ENCODE assay signal across 9 cellular contexts in genomic region chr1:6041432-6042062, GRCh38. TPM values are rescaled to one million over a fixed set of nuclear protein-coding genes. Genes with fewer than 3 reads are reported as not detected.
DNase-seq lines count a peak whose midpoint lies in the region; TF ChIP-seq lines count a peak whose summit lies in the region.
"Had no signal": no experiment of that assay in that cellular context is flagged by ENCODE, and none has a peak within 500 bp of the region (broad histone marks: within the 10 kb centered on the region; RNA-seq: fewer than 3 reads in every experiment).

No MANE protein-coding gene starts in this region.

- no peak overlapping the region for H2BK5ac ChIP-seq in mesenchymal stem cell (ENCODE audit: low read depth, low read length, poor library complexity, severe bottlenecking)

- in situ Hi-C loops in GM23248 (cut with MboI): no loop called here

- no peak overlapping the region for H3K4ac ChIP-seq in mesenchymal stem cell (ENCODE audit: low read depth in 1 of 2, low read length in 2 of 2)

- H2AFZ ChIP-seq in GM23248: no peak overlapping the region
- no peak overlapping the region for H2AFZ ChIP-seq in mesenchymal stem cell (ENCODE audit: low read depth, low read length)

- H4K20me1 ChIP-seq in GM23248 (ENCODE audit: insufficient read depth): no peaks in the 10 kb centered on the region

- H3K4me2 ChIP-seq in GM23248 (ENCODE audit: unreplicated experiment) (no peak overlapping the region), mesenchymal stem cell (ENCODE audit: low read length, poor library complexity, severe bottlenecking) (no peak overlapping the region)

- peaks cover 19% of the 10 kb centered on the region for H3K36me3 Mint-ChIP-seq in activated CD4-positive, alpha-beta memory T cell treated with anti-CD3 and anti-CD28 coated beads for 36 hours

- POLR2A ChIA-PET in activated CD4-positive, alpha-beta memory T cell treated with anti-CD3 and anti-CD28 coated beads for 36 hours (lab: Charles Lee): no interaction called here

- H3K4me3 ChIP-seq in AG10803 (ENCODE audit: low read length) (no peak overlapping the region), GM23248 (no peak overlapping the region), left ventricle myocardium inferior (no peak overlapping the region), tibial nerve (no peak overlapping the region), mesenchymal stem cell (ENCODE audit: insufficient read depth in 1 of 2, low read depth in 1 of 2, low read length in 2 of 2) (no peak overlapping the region)
- H3K4me3 ChIP-seq: HAP-1 had no signal

- DNase-seq in AG10803 (ENCODE audit: low read depth): peak; percentile 6
- DNase-seq in GM23248: peak; percentile 65
- peak; percentile 42 for DNase-seq in activated CD4-positive, alpha-beta memory T cell treated with anti-CD3 and anti-CD28 coated beads for 36 hours
- no peak for DNase-seq in left ventricle myocardium inferior
- DNase-seq in tibial nerve (ENCODE audit: low spot score in 2 of 2): no peak
- no peak for DNase-seq in mesenchymal stem cell
- DNase-seq in cerebellar nuclear complex (lab: John Stamatoyannopoulos, UW): no peak
- no peak for DNase-seq in T1000 (lab: John Stamatoyannopoulos, UW)

- H3K9me3 Mint-ChIP-seq in activated CD4-positive, alpha-beta memory T cell treated with anti-CD3 and anti-CD28 coated beads for 36 hours: no peaks in the 10 kb centered on the region

- H3K4me1 ChIP-seq in GM23248 (ENCODE audit: insufficient read depth) (peaks cover 4% of the 10 kb centered on the region; the same call in 1 of the 2 replicates), left ventricle myocardium inferior (peaks cover 4% of the 10 kb centered on the region), tibial nerve (peaks cover 0 to 6% (median 0%) of the 10 kb centered on the region in 4 donors), mesenchymal stem cell (ENCODE audit: control insufficient read depth, insufficient read depth, low read depth, low read length) (peaks cover 7% of the 10 kb centered on the region)
- H3K4me1 ChIP-seq: HAP-1 had no signal

- H3F3A ChIP-seq in GM23248 (ENCODE audit: insufficient read depth): no peaks in the 10 kb centered on the region

- no peak overlapping the region for H2AK5ac ChIP-seq in mesenchymal stem cell (ENCODE audit: low read length, severe bottlenecking)

- 43 to 47% methylated on average over 20 of the region's 20 CpGs for WGBS in GM23248 (ENCODE audit: low coverage in 1 of 2, low lambda C conversion rate in 2 of 2, missing lambda C conversion rate in 2 of 2), 2 experiments
- WGBS in tibial nerve, 2 donors: 56% methylated on average over 17 to 20 of the region's 20 CpGs
- 49% methylated on average over 19 of the region's 20 CpGs for WGBS in mesenchymal stem cell

- H2BK15ac ChIP-seq in mesenchymal stem cell (ENCODE audit: low read depth, poor library complexity, severe bottlenecking): no peak overlapping the region

- no peak overlapping the region for H3K23ac ChIP-seq in mesenchymal stem cell (ENCODE audit: low read length in 2 of 2)

- TF ChIP-seq POLR2A in tibial nerve (IDR thresholded peaks at IDR 0.05): no peak

- no peak overlapping the region for H3K14ac ChIP-seq in mesenchymal stem cell (ENCODE audit: low read length in 2 of 2)

- H3K27me3 ChIP-seq in GM23248 (replicated peaks; ENCODE audit: insufficient read depth) (no peaks in the 10 kb centered on the region), left ventricle myocardium inferior (ENCODE audit: low read depth) (no peaks in the 10 kb centered on the region), tibial nerve (no peaks in the 10 kb centered on the region), mesenchymal stem cell (ENCODE audit: control insufficient read depth in 1 of 2, insufficient read depth in 1 of 2, low read length in 2 of 2) (peaks cover 18 to 30% of the 10 kb centered on the region in 2 experiments)

- peaks cover 18% of the 10 kb centered on the region for H3K4me1 Mint-ChIP-seq in activated CD4-positive, alpha-beta memory T cell treated with anti-CD3 and anti-CD28 coated beads for 36 hours (ENCODE audit: low read depth)

- H3K27ac ChIP-seq in GM23248 (no peak overlapping the region), left ventricle myocardium inferior (replicated peaks) (no peak overlapping the region), tibial nerve (no peak overlapping the region), mesenchymal stem cell (ENCODE audit: low read length, poor library complexity, severe bottlenecking) (no peak overlapping the region)

- CTCF ChIA-PET in activated CD4-positive, alpha-beta memory T cell treated with anti-CD3 and anti-CD28 coated beads for 36 hours (lab: Charles Lee): no interaction called here

- intact Hi-C loops in activated CD4-positive, alpha-beta memory T cell treated with anti-CD3 and anti-CD28 coated beads for 36 hours (cut with micrococcal nuclease): no loop called here
- intact Hi-C loops in left ventricle myocardium inferior (cut with micrococcal nuclease): no loop called here

- H3K9me3 ChIP-seq in GM23248 (ENCODE audit: low read depth) (no peaks in the 10 kb centered on the region), left ventricle myocardium inferior (replicated peaks) (no peaks in the 10 kb centered on the region), tibial nerve (no peaks in the 10 kb centered on the region), mesenchymal stem cell (ENCODE audit: control insufficient read depth, low read length) (no peaks in the 10 kb centered on the region)
- H3K9me3 ChIP-seq: HAP-1 had no signal

- TF ChIP-seq EP300 in tibial nerve (IDR thresholded peaks at IDR 0.05): no peak

- H4K8ac ChIP-seq in mesenchymal stem cell (ENCODE audit: low read length): no peak overlapping the region

- H3K79me1 ChIP-seq in mesenchymal stem cell (replicated peaks; ENCODE audit: low read length, poor library complexity, severe bottlenecking): no peaks in the 10 kb centered on the region

- H4K91ac ChIP-seq in mesenchymal stem cell (ENCODE audit: low read length): no peak overlapping the region

- H3K27me3 Mint-ChIP-seq in activated CD4-positive, alpha-beta memory T cell treated with anti-CD3 and anti-CD28 coated beads for 36 hours: no peaks in the 10 kb centered on the region

- H3K27ac Mint-ChIP-seq in activated CD4-positive, alpha-beta memory T cell treated with anti-CD3 and anti-CD28 coated beads for 36 hours: no peak overlapping the region

- H3K18ac ChIP-seq in mesenchymal stem cell (ENCODE audit: low read depth in 1 of 2, low read length in 2 of 2): no peak overlapping the region

- H3K9ac ChIP-seq in GM23248 (no peak overlapping the region), mesenchymal stem cell (ENCODE audit: low read length) (no peak overlapping the region)

- H3K4me3 Mint-ChIP-seq in activated CD4-positive, alpha-beta memory T cell treated with anti-CD3 and anti-CD28 coated beads for 36 hours: no peak overlapping the region

- H3K36me3 ChIP-seq in GM23248 (ENCODE audit: low read depth) (no peaks in the 10 kb centered on the region), left ventricle myocardium inferior (peaks cover 15% of the 10 kb centered on the region), tibial nerve (peaks cover 0 to 10% (median 4%) of the 10 kb centered on the region in 3 donors), mesenchymal stem cell (ENCODE audit: control insufficient read depth in 1 of 2, insufficient read depth in 2 of 2, low read depth in 1 of 2, low read length in 2 of 2) (no peaks in the 10 kb centered on the region)
- H3K36me3 ChIP-seq: HAP-1 had no signal

- H3K79me2 ChIP-seq in GM23248 (ENCODE audit: insufficient read depth): no peaks in the 10 kb centered on the region

- no peak overlapping the region for H2BK120ac ChIP-seq in mesenchymal stem cell (ENCODE audit: low read depth, low read length)

- H3K9me2 ChIP-seq in GM23248 (ENCODE audit: insufficient read depth): no peaks in the 10 kb centered on the region

- H2BK12ac ChIP-seq in mesenchymal stem cell (ENCODE audit: low read length in 2 of 2): no peak overlapping the region

- peak; percentile 60 for TF ChIP-seq CTCF in AG10803 (conservative IDR thresholded peaks at IDR 0.05; ENCODE audit: low read length)
- peak; percentile 58 for TF ChIP-seq CTCF in left ventricle myocardium inferior (IDR thresholded peaks at IDR 0.05; ENCODE audit: borderline replicate concordance)
- TF ChIP-seq CTCF in tibial nerve (IDR thresholded peaks at IDR 0.05): peak in 4 of 5 experiments; percentile 22 to 30 (median 27)

RNA-seq across cellular contexts. Expression of gene KCNAB2, which starts 4.1 kb away (rescaled TPM):
- total RNA-seq in GM23248 (2014; rRNA removed; shearing (Covaris generic)): 3.5 and 4.8 TPM in 2 replicates
- polyA plus RNA-seq in GM23248 (2016; fragmentation: Nextera tagmentation; extraction: Ambion mirVana): 3.9 TPM in 2 replicates
- total RNA-seq in activated CD4-positive, alpha-beta memory T cell treated with anti-CD3 and anti-CD28 coated beads for 36 hours: 100 to 1,000 TPM; 196 to 202 TPM
- total RNA-seq in left ventricle myocardium inferior: 31.0 TPM
- 10 to 100 TPM in 2 of 4 donors, 1 to 10 TPM in 2; 7.0 to 21.4 (median 13.8) TPM for total RNA-seq in tibial nerve
- polyA plus RNA-seq in mesenchymal stem cell (2013, experiment 1 of 2): 1.0 TPM
- 0.92 TPM for polyA plus RNA-seq in mesenchymal stem cell (2013, experiment 2 of 2)

RNA-seq across cellular contexts. Expression of gene NPHP4, which starts 49.3 kb away (rescaled TPM):
- 4.0 and 7.8 TPM in 2 replicates for total RNA-seq in GM23248 (2014; rRNA removed; shearing (Covaris generic))
- 4.2 and 4.4 TPM in 2 replicates for polyA plus RNA-seq in GM23248 (2016; fragmentation: Nextera tagmentation; extraction: Ambion mirVana)
- total RNA-seq in activated CD4-positive, alpha-beta memory T cell treated with anti-CD3 and anti-CD28 coated beads for 36 hours: 10 to 100 TPM; 14.0 to 14.6 TPM
- 3.7 TPM for total RNA-seq in left ventricle myocardium inferior
- 10 to 100 TPM; 14.7 to 34.5 (median 28.0) TPM for total RNA-seq in tibial nerve
- 3.2 TPM for polyA plus RNA-seq in mesenchymal stem cell (2013, experiment 1 of 2)
- polyA plus RNA-seq in mesenchymal stem cell (2013, experiment 2 of 2): 3.2 TPM

Comparison
In these comparisons a context has a peak if more than half of its experiments do, and no peak if none do; other contexts are left out.
1. DNase-seq: peak in AG10803 (single experiment), GM23248 (single experiment) and activated CD4-positive, alpha-beta memory T cell treated with anti-CD3 and anti-CD28 coated beads for 36 hours (single experiment); none in left ventricle myocardium inferior (single experiment), tibial nerve (0 of 2), mesenchymal stem cell (single experiment), cerebellar nuclear complex (0 of 2) and T1000 (single experiment).
2. Peak in every context shown above with its lines, with median percentiles within 50 percentile points of each other: CTCF ChIP-seq.